In genomic region chr5:132372122-132372521, GRCh38 we compare ENCODE assay signal across 20 cellular contexts. TPM values are rescaled to one million over a fixed set of nuclear protein-coding genes. Genes with fewer than 3 reads are reported as not detected.
DNase-seq lines count a peak whose midpoint lies in the region; ATAC-seq and TF ChIP-seq lines count a peak whose summit lies in the region.
"Had no signal": no experiment of that assay in that cellular context is flagged by ENCODE, and none has a peak within 500 bp of the region (broad histone marks: within the 10 kb centered on the region; RNA-seq: fewer than 3 reads in every experiment).

No MANE protein-coding gene starts in this region.

- peak overlapping the region; percentile 96 for H3K4me2 ChIP-seq in hepatocyte
- no peak overlapping the region for H3K4me2 ChIP-seq in neural progenitor cell

- H3K36me3 Mint-ChIP-seq in neural progenitor cell, result no peaks in the 10 kb centered on the region
- H3K36me3 Mint-ChIP-seq: naive thymus-derived CD4-positive, alpha-beta T cell had no signal

- H3K4me3 ChIP-seq in right atrium auricular region (no peak overlapping the region), hepatocyte (no peak overlapping the region), upper lobe of right lung (no peak overlapping the region), neural progenitor cell (no peak overlapping the region)
- H3K4me3 ChIP-seq: gastroesophageal sphincter, vagina had no signal

- no peaks in the 10 kb centered on the region for H3K36me3 ChIP-seq in right atrium auricular region
- no peaks in the 10 kb centered on the region for H3K36me3 ChIP-seq in hepatocyte (replicated peaks; ENCODE audit: insufficient read depth, low read depth)
- no peaks in the 10 kb centered on the region for H3K36me3 ChIP-seq in upper lobe of right lung
- no peaks in the 10 kb centered on the region for H3K36me3 ChIP-seq in neural progenitor cell
- H3K36me3 ChIP-seq: gastroesophageal sphincter, prostate gland, vagina had no signal

- H3K27ac ChIP-seq in right atrium auricular region (no peak overlapping the region), hepatocyte (peak overlapping the region; percentile 13), upper lobe of right lung (no peak overlapping the region), neural progenitor cell (no peak overlapping the region)
- H3K27ac ChIP-seq: epithelial cell of prostate, vagina had no signal

- H3K27me3 ChIP-seq in right atrium auricular region (no peaks in the 10 kb centered on the region), hepatocyte (no peaks in the 10 kb centered on the region), upper lobe of right lung (no peaks in the 10 kb centered on the region), neural progenitor cell (peaks cover 37% of the 10 kb centered on the region)
- H3K27me3 ChIP-seq: gastroesophageal sphincter, vagina had no signal

- ATAC-seq in left ventricle myocardium superior, result no peak
- peak; percentile 19 for ATAC-seq in upper lobe of right lung
- ATAC-seq: gastroesophageal sphincter; naive thymus-derived CD4-positive, alpha-beta T cell had no signal

- H3K9me3 ChIP-seq in right atrium auricular region (no peaks in the 10 kb centered on the region), hepatocyte (ENCODE audit: low read depth) (no peaks in the 10 kb centered on the region), upper lobe of right lung (no peaks in the 10 kb centered on the region), neural progenitor cell (ENCODE audit: low read depth) (no peaks in the 10 kb centered on the region)
- H3K9me3 ChIP-seq: gastroesophageal sphincter, prostate gland, vagina had no signal

- H4K20me1 ChIP-seq in hepatocyte (ENCODE audit: insufficient read depth, poor library complexity, severe bottlenecking) (peaks cover 5% of the 10 kb centered on the region), neural progenitor cell (ENCODE audit: low read depth) (no peaks in the 10 kb centered on the region)

- H3K79me2 ChIP-seq in hepatocyte, result peaks cover 81% of the 10 kb centered on the region
- H3K79me2 ChIP-seq in neural progenitor cell (ENCODE audit: low read depth), result no peaks in the 10 kb centered on the region

- no peak overlapping the region for H3K9ac ChIP-seq in neural progenitor cell

- 92% methylated on average over 2 of the region's 2 CpGs for WGBS in hepatocyte (ENCODE audit: low lambda C conversion rate, missing lambda C conversion rate)

- H2AFZ ChIP-seq in hepatocyte, result no peak overlapping the region
- no peak overlapping the region for H2AFZ ChIP-seq in neural progenitor cell (replicated peaks)

- H3F3A ChIP-seq in neural progenitor cell (ENCODE audit: low read depth), result peaks cover 9% of the 10 kb centered on the region

- H3K9me2 ChIP-seq in hepatocyte (replicated peaks; ENCODE audit: insufficient read depth), result no peaks in the 10 kb centered on the region

- H3K9me3 Mint-ChIP-seq in neural progenitor cell, result no peaks in the 10 kb centered on the region
- H3K9me3 Mint-ChIP-seq: naive thymus-derived CD4-positive, alpha-beta T cell; stimulated activated naive CD8-positive, alpha-beta T cell treated with anti-CD3 and anti-CD28 coated beads, Interleukin-15, Interleukin-2, amounts not matched to agents 100 ng/mL and 50 ng/mL, for 24 hours had no signal

- intact Hi-C loops in left ventricle myocardium superior (cut with micrococcal nuclease) (no loop called here), upper lobe of right lung (cut with DNase I) (no loop called here)

- no peak overlapping the region for H3K27ac Mint-ChIP-seq in neural progenitor cell
- H3K27ac Mint-ChIP-seq: stimulated activated naive CD8-positive, alpha-beta T cell treated with anti-CD3 and anti-CD28 coated beads, Interleukin-15, Interleukin-2, amounts not matched to agents 100 ng/mL and 50 ng/mL, for 24 hours had no signal

- TF ChIP-seq CTCF in right atrium auricular region (IDR thresholded peaks at IDR 0.05) (no peak), hepatocyte (IDR thresholded peaks at IDR 0.05; ENCODE audit: poor library complexity) (no peak), upper lobe of right lung (IDR thresholded peaks at IDR 0.05) (no peak), neural progenitor cell (IDR thresholded peaks at IDR 0.05) (no peak)

- no peak overlapping the region for H3K4me3 Mint-ChIP-seq in neural progenitor cell

- peaks cover 0 to 39% of the 10 kb centered on the region in 2 donors for H3K4me1 ChIP-seq in right atrium auricular region
- H3K4me1 ChIP-seq in hepatocyte (ENCODE audit: insufficient read depth), result peaks cover 18% of the 10 kb centered on the region
- peaks cover 21% of the 10 kb centered on the region for H3K4me1 ChIP-seq in upper lobe of right lung
- peaks cover 11% of the 10 kb centered on the region for H3K4me1 ChIP-seq in neural progenitor cell

- peaks cover 8% of the 10 kb centered on the region for H3K4me1 Mint-ChIP-seq in neural progenitor cell

- DNase-seq in right atrium auricular region (ENCODE audit: low spot score) (peak; percentile 57), left ventricle myocardium superior (no peak), RPMI8226 (peak; percentile 62), hepatocyte (ENCODE audit: low spot score) (no peak), upper lobe of right lung (peak; percentile 51), neural progenitor cell (ENCODE audit: low spot score) (no peak), NAMALWA (ENCODE audit: low spot score) (no peak), HCEC 1CT (no peak)
- DNase-seq: ACHN; activated gamma-delta T cell; anterior cingulate cortex; naive thymus-derived CD4-positive, alpha-beta T cell; NCI-H1436 treated with DMSO at 0.1 percent for 48 hours; NCI-H446 treated with DMSO at 0.1 percent for 48 hours; T-helper 2 cell had no signal

- peaks cover 4% of the 10 kb centered on the region for H3K27me3 Mint-ChIP-seq in neural progenitor cell (ENCODE audit: insufficient read depth, low read depth)
- H3K27me3 Mint-ChIP-seq: naive thymus-derived CD4-positive, alpha-beta T cell; stimulated activated naive CD8-positive, alpha-beta T cell treated with anti-CD3 and anti-CD28 coated beads, Interleukin-15, Interleukin-2, amounts not matched to agents 100 ng/mL and 50 ng/mL, for 24 hours had no signal

RNA-seq across cellular contexts. Expression of gene SLC22A5, which starts 2.6 kb away (rescaled TPM):
- 10 to 100 TPM in 1 of 2 donors, 1 to 10 TPM in 1; 8.6 to 17.6 TPM for total RNA-seq in right atrium auricular region
- 26.6 TPM for total RNA-seq in left ventricle myocardium superior
- total RNA-seq in hepatocyte, result 16.3 and 20.8 TPM in 2 replicates
- 14.7 and 18.6 TPM in 2 replicates for polyA plus RNA-seq in hepatocyte
- 10.2 TPM for total RNA-seq in upper lobe of right lung
- 3.1 and 4.3 TPM in 2 replicates for total RNA-seq in neural progenitor cell (ENCODE audit: low replicate concordance)

Comparison
In these comparisons a context has a peak if more than half of its experiments do, and no peak if none do; other contexts are left out.
1. DNase-seq: peak in right atrium auricular region (single experiment), RPMI8226 (single experiment) and upper lobe of right lung (single experiment); none in left ventricle myocardium superior (single experiment), hepatocyte (single experiment), neural progenitor cell (single experiment), NAMALWA (single experiment) and HCEC 1CT (single experiment).